Comparison of ENCODE assay signal across 15 cellular contexts in the genomic region with DNA sequence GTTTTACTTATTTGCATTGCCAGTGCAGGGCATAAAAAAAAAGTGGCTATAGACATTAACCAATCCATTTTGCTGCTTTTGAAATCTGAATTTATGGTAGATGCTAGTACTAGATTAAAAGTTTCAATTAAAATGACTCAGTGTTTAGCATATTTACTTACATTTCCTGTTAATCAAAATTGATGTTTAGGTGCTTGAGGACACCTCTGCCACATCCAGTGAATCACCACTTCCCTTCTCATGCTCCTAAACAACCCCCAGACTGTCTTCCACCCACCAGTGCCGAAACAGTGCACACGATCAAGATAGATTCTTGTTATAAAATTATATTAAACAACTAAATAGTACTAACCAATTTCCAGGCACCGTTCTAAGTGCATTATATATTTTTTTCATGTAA. TPM values are rescaled to one million over a fixed set of nuclear protein-coding genes. Genes with fewer than 3 reads are reported as not detected.
DNase-seq lines count a peak whose midpoint lies in the region; ATAC-seq, FAIRE-seq and TF ChIP-seq lines count a peak whose summit lies in the region.
"Had no signal": no experiment of that assay in that cellular context is flagged by ENCODE, and none has a peak within 500 bp of the region (broad histone marks: within the 10 kb centered on the region; RNA-seq: fewer than 3 reads in every experiment).

No MANE protein-coding gene starts in this region.

- H3K4me2 ChIP-seq in PC-3 (ENCODE audit: low read length), result peak overlapping the region; percentile 79
- H3K4me2 ChIP-seq in H1 (ENCODE audit: insufficient read depth in 1 of 2, low read depth in 2 of 2, low read length in 2 of 2), result peak overlapping the region; percentile 64 to 75
- H3K4me2 ChIP-seq: BLaER1 had no signal

- no peak overlapping the region for H4K5ac ChIP-seq in H1 (ENCODE audit: insufficient read length, low read depth, low read length)

- FAIRE-seq in H1 (lab: Jason Lieb, UNC), result no peak
- FAIRE-seq: colon had no signal

- no peak overlapping the region for H4K8ac ChIP-seq in H1 (ENCODE audit: extremely low read depth, insufficient read depth, low read length)

- TF ChIP-seq POLR2A in H1 (IDR thresholded peaks at IDR 0.05; ENCODE audit: control extremely low read depth in 1 of 2, low read depth in 2 of 2, low read length in 2 of 2), result no peak

- no peak overlapping the region for H2BK120ac ChIP-seq in H1 (replicated peaks; ENCODE audit: low read depth, low read length)

- CTCF ChIA-PET in PC-3 (lab: Charles Lee), result no interaction called here
- CTCF ChIA-PET in H1 (lab: Charles Lee; ENCODE audit: partially characterized antibody), result interaction anchor here (0.5 to 1.8 kb wide), 8 partner anchors 10 to 431 kb away, joined by 3 to 6 read pairs (median 3); a partner anchor contains a TSS

- ATAC-seq in PC-3 (peak; percentile 52), HG02973 (IDR thresholded peaks at IDR 0.05; ENCODE audit: unreplicated experiment) (no peak)
- ATAC-seq in stimulated activated naive CD8-positive, alpha-beta T cell treated with anti-CD3 and anti-CD28 coated beads, Interleukin-15, Interleukin-2, amounts not matched to agents 100 U/mL and 50 U/mL, for 24 hours, result peak; percentile 82

- no peak for TF ChIP-seq EP300 in H1 (IDR thresholded peaks at IDR 0.05; ENCODE audit: borderline replicate concordance in 1 of 2, low read depth in 2 of 2, low read length in 2 of 2)

- H3K4me3 ChIP-seq in PC-3 (ENCODE audit: low read length) (peak overlapping the region; percentile 68), H1 (ENCODE audit: extremely low read depth in 1 of 4, insufficient read depth in 2 of 4, low read depth in 3 of 4, low read length in 4 of 4) (peak overlapping the region in 2 of 4 experiments; percentile 56 to 75; a peak in 2 of 8 replicates)
- H3K4me3 ChIP-seq: BLaER1 had no signal

- intact Hi-C loops in PC-3 (cut with micrococcal nuclease), result no loop called here

- H4K20me1 ChIP-seq in PC-3 (ENCODE audit: low read length) (no peaks in the 10 kb centered on the region), H1 (replicated peaks in 1 of 2; ENCODE audit: control insufficient read depth in 1 of 2, insufficient read depth in 2 of 2, low read length in 2 of 2) (no peaks in the 10 kb centered on the region)
- H4K20me1 ChIP-seq: BLaER1 had no signal

- peaks cover 21% of the 10 kb centered on the region for H3K4me1 Mint-ChIP-seq in activated naive CD8-positive, alpha-beta T cell (ENCODE audit: low read depth)
- H3K4me1 Mint-ChIP-seq in activated naive CD8-positive, alpha-beta T cell treated with anti-CD3 and anti-CD28 coated beads for 36 hours, result peaks cover 14% of the 10 kb centered on the region
- peaks cover 5% of the 10 kb centered on the region for H3K4me1 Mint-ChIP-seq in progenitor cell of endocrine pancreas (ENCODE audit: low read depth)

- no peak overlapping the region for H3K23ac ChIP-seq in H1 (ENCODE audit: insufficient read length)

- H3K4me1 ChIP-seq in PC-3 (ENCODE audit: insufficient read depth, low read length) (peaks cover 17% of the 10 kb centered on the region), H1 (replicated peaks in 1 of 4; ENCODE audit: control insufficient read depth in 3 of 4, insufficient read depth in 4 of 4, low read length in 3 of 4) (peaks cover 0 to 5% (median 1%) of the 10 kb centered on the region in 4 experiments; a peak in 4 of 7 replicates)
- H3K4me1 ChIP-seq: BLaER1 had no signal

- H2AK5ac ChIP-seq in H1 (ENCODE audit: low read depth, low read length), result no peak overlapping the region

- no peak overlapping the region for H4K91ac ChIP-seq in H1 (replicated peaks; ENCODE audit: insufficient read length, low read length)

- no peaks in the 10 kb centered on the region for H3K79me1 ChIP-seq in H1 (ENCODE audit: low read depth, low read length)

- no peaks in the 10 kb centered on the region for H3K27me3 ChIP-seq in PC-3 (ENCODE audit: low read length)
- H3K27me3 ChIP-seq in H1 (replicated peaks in 1 of 4; ENCODE audit: control insufficient read depth in 3 of 4, extremely low read depth in 1 of 4, insufficient read depth in 3 of 4, low read length in 3 of 4), result no peaks in the 10 kb centered on the region
- H3K27me3 ChIP-seq: adrenal gland, BLaER1 had no signal

- H3K36me3 Mint-ChIP-seq in activated naive CD8-positive, alpha-beta T cell, result peaks cover 6% of the 10 kb centered on the region
- no peaks in the 10 kb centered on the region for H3K36me3 Mint-ChIP-seq in activated naive CD8-positive, alpha-beta T cell treated with anti-CD3 and anti-CD28 coated beads for 36 hours
- no peaks in the 10 kb centered on the region for H3K36me3 Mint-ChIP-seq in progenitor cell of endocrine pancreas (ENCODE audit: insufficient read depth)
- H3K36me3 Mint-ChIP-seq: IgD-negative memory B cell had no signal

- H3K79me2 ChIP-seq in PC-3 (ENCODE audit: low read length) (no peaks in the 10 kb centered on the region), H1 (ENCODE audit: control insufficient read depth in 1 of 2, insufficient read depth in 2 of 2, low read length in 2 of 2) (no peaks in the 10 kb centered on the region)

- POLR2A ChIA-PET in PC-3 (lab: Charles Lee; ENCODE audit: unreplicated experiment) (no interaction called here), H1 (lab: Charles Lee; ENCODE audit: partially characterized antibody) (no interaction called here)

- no peaks in the 10 kb centered on the region for H3F3A ChIP-seq in PC-3 (ENCODE audit: low read length, unreplicated experiment)

- no TSS peak for BruUV-seq in PC-3 (replicated peaks; lab: Mats Ljungman, UMichigan)

- H2BK5ac ChIP-seq in H1 (ENCODE audit: low read depth, low read length), result no peak overlapping the region

- H3K9me3 ChIP-seq in PC-3 (ENCODE audit: low read length), result no peaks in the 10 kb centered on the region
- H3K9me3 ChIP-seq in H1 (ENCODE audit: insufficient read depth in 2 of 2, low read depth in 1 of 2, low read length in 1 of 2), result no peaks in the 10 kb centered on the region
- H3K9me3 ChIP-seq: adrenal gland, BLaER1 had no signal

- H3K4ac ChIP-seq in H1 (replicated peaks; ENCODE audit: insufficient read length, low read depth, low read length), result no peak overlapping the region

- H3K27me3 Mint-ChIP-seq in activated naive CD8-positive, alpha-beta T cell, result peaks cover 32% of the 10 kb centered on the region
- H3K27me3 Mint-ChIP-seq in activated naive CD8-positive, alpha-beta T cell treated with anti-CD3 and anti-CD28 coated beads for 36 hours, result peaks cover 52% of the 10 kb centered on the region
- peaks cover 29% of the 10 kb centered on the region for H3K27me3 Mint-ChIP-seq in progenitor cell of endocrine pancreas

- no peak overlapping the region for H2BK20ac ChIP-seq in H1 (ENCODE audit: low read length)

- DNase-seq in activated naive CD8-positive, alpha-beta T cell treated with anti-CD3 and anti-CD28 coated beads for 36 hours, result no peak
- DNase-seq in PC-3 (peak; percentile 22), H1 (ENCODE audit: low read depth in 1 of 2, low spot score in 2 of 2) (no peak), progenitor cell of endocrine pancreas (ENCODE audit: low spot score, unreplicated experiment) (no peak), globus pallidus (ENCODE audit: low spot score) (no peak)
- DNase-seq in stimulated activated naive CD8-positive, alpha-beta T cell treated with anti-CD3 and anti-CD28 coated beads, Interleukin-15, Interleukin-2, amounts not matched to agents 100 U/mL and 50 U/mL, for 24 hours, result no peak
- DNase-seq: activated CD4-positive, alpha-beta T cell treated with anti-CD3 and anti-CD28 coated beads, Interleukin-2, amount 50 U/mL, for 4 hours; NCI-H446 treated with DMSO at 0.1 percent for 48 hours had no signal

- peak overlapping the region; percentile 54 for H3K4me3 Mint-ChIP-seq in activated naive CD8-positive, alpha-beta T cell
- no peak overlapping the region for H3K4me3 Mint-ChIP-seq in activated naive CD8-positive, alpha-beta T cell treated with anti-CD3 and anti-CD28 coated beads for 36 hours
- H3K4me3 Mint-ChIP-seq in progenitor cell of endocrine pancreas (ENCODE audit: low read depth), result no peak overlapping the region

- H3K27ac ChIP-seq in PC-3 (ENCODE audit: low read length) (no peak overlapping the region), H1 (ENCODE audit: low read depth, low read length) (no peak overlapping the region)
- H3K27ac ChIP-seq: BLaER1 had no signal

- no peak overlapping the region for H3K14ac ChIP-seq in H1 (ENCODE audit: insufficient read length)

- H3K23me2 ChIP-seq in H1 (ENCODE audit: low read depth, low read length), result peaks cover 7% of the 10 kb centered on the region

- H3K36me3 ChIP-seq in PC-3 (ENCODE audit: low read depth, low read length) (no peaks in the 10 kb centered on the region), H1 (ENCODE audit: control insufficient read depth in 2 of 4, insufficient read depth in 4 of 4, low read length in 3 of 4) (no peaks in the 10 kb centered on the region)
- H3K36me3 ChIP-seq: adrenal gland, BLaER1 had no signal

- no peak overlapping the region for H3K56ac ChIP-seq in H1 (replicated peaks; ENCODE audit: insufficient read length, low read depth, low read length)

- no peak overlapping the region for H3K27ac Mint-ChIP-seq in activated naive CD8-positive, alpha-beta T cell
- no peak overlapping the region for H3K27ac Mint-ChIP-seq in activated naive CD8-positive, alpha-beta T cell treated with anti-CD3 and anti-CD28 coated beads for 36 hours
- no peak overlapping the region for H3K27ac Mint-ChIP-seq in progenitor cell of endocrine pancreas

- no peaks in the 10 kb centered on the region for H3K9me3 Mint-ChIP-seq in activated naive CD8-positive, alpha-beta T cell (ENCODE audit: low read depth)
- no peaks in the 10 kb centered on the region for H3K9me3 Mint-ChIP-seq in activated naive CD8-positive, alpha-beta T cell treated with anti-CD3 and anti-CD28 coated beads for 36 hours
- H3K9me3 Mint-ChIP-seq in progenitor cell of endocrine pancreas (ENCODE audit: low read depth), result no peaks in the 10 kb centered on the region
- H3K9me3 Mint-ChIP-seq: IgD-negative memory B cell had no signal

- WGBS in H1 (ENCODE audit: extremely low coverage in 1 of 2, insufficient coverage in 1 of 2, insufficient read length in 1 of 2, insufficient replicate concordance in 2 of 2, low coverage in 1 of 2, low lambda C conversion rate in 2 of 2, missing lambda C conversion rate in 1 of 2), 2 experiments, result 95% methylated on average over 3 of the region's 3 CpGs; no CpG with 5 or more reads in 1 of the 2 experiments

- H2AFZ ChIP-seq in PC-3 (ENCODE audit: low read length) (peak overlapping the region; percentile 89), H1 (ENCODE audit: low read length) (peak overlapping the region; percentile 96; the same call in 1 of the 2 replicates)

- H3K18ac ChIP-seq in H1 (ENCODE audit: extremely low read depth, low read length), result no peak overlapping the region

- H2BK15ac ChIP-seq in H1 (ENCODE audit: low read length), result no peak overlapping the region

- H3K9ac ChIP-seq in PC-3 (ENCODE audit: low read length) (no peak overlapping the region), H1 (replicated peaks in 1 of 4; ENCODE audit: extremely low read depth in 1 of 4, low read depth in 3 of 4, low read length in 3 of 4) (no peak overlapping the region)
- H3K9ac ChIP-seq: BLaER1 had no signal

- TF ChIP-seq RAD21 in H1 (IDR thresholded peaks at IDR 0.05 in 1 of 2, conservative IDR thresholded peaks at IDR 0.05 in 1 of 2; ENCODE audit: low read depth in 2 of 2, low read length in 2 of 2), result no peak

- TF ChIP-seq CTCF in PC-3 (conservative IDR thresholded peaks at IDR 0.05; ENCODE audit: low read depth, low read length), result no peak
- TF ChIP-seq CTCF in H1 (IDR thresholded peaks at IDR 0.05; ENCODE audit: control extremely low read depth in 1 of 3, insufficient read depth in 1 of 3, low read depth in 1 of 3, low read length in 3 of 3), result no peak
- TF ChIP-seq CTCF in progenitor cell of endocrine pancreas (IDR thresholded peaks at IDR 0.05; ENCODE audit: unreplicated experiment), result no peak

- peaks cover under 1% of the 10 kb centered on the region; the same call in 1 of the 2 replicates for H3K9me2 ChIP-seq in PC-3 (replicated peaks; ENCODE audit: low read length)

- H2BK12ac ChIP-seq in H1 (ENCODE audit: low read depth, low read length), result no peak overlapping the region

RNA-seq across cellular contexts. Expression of a gene that starts 32.7 kb away (rescaled TPM):
- 10 to 100 TPM; 21.1 to 24.4 TPM for total RNA-seq in activated naive CD8-positive, alpha-beta T cell treated with anti-CD3 and anti-CD28 coated beads for 36 hours
- total RNA-seq in PC-3 (2014; rRNA removed), result 21.5 and 28.4 TPM in 2 replicates
- total RNA-seq in H1 (2021; fragmentation: NEBNext Ultra II Directional; extraction: Animal tissue kit (Norgen Biotek cat#: 25700)), result 35.4 and 37.8 TPM in 2 replicates
- 23.5 and 31.0 TPM in 2 replicates for polyA plus RNA-seq in H1 (2011; rRNA removed)
- polyA plus RNA-seq in H1 (2011; cell fraction: cytosol; rRNA removed), result 41.4 TPM
- 68.5 TPM for polyA plus RNA-seq in H1 (2011; cell fraction: nucleus; rRNA removed)
- 36.4 to 48.5 TPM (median 38.4 TPM) in 4 replicates for polyA plus RNA-seq in H1 (2012, experiment 1 of 2)
- polyA plus RNA-seq in H1 (2012, experiment 2 of 2), result 14.9 TPM
- polyA plus RNA-seq in H1 (2013, experiment 1 of 2), result 54.5 TPM
- polyA plus RNA-seq in H1 (2013, experiment 2 of 2), result 57.8 TPM
- 43.4 and 48.2 TPM in 2 replicates for polyA minus RNA-seq in H1 (2011; rRNA and poly(A)+ RNA removed)
- polyA minus RNA-seq in H1 (2011; cell fraction: cytosol; rRNA and poly(A)+ RNA removed), result 20.4 TPM
- polyA minus RNA-seq in H1 (2011; cell fraction: nucleus; rRNA and poly(A)+ RNA removed), result 67.4 TPM
- total RNA-seq in progenitor cell of endocrine pancreas, result 50.1 and 51.7 TPM in 2 replicates

RNA-seq across cellular contexts. Expression of a gene that starts 37.7 kb away (rescaled TPM):
- total RNA-seq in activated naive CD8-positive, alpha-beta T cell treated with anti-CD3 and anti-CD28 coated beads for 36 hours, result not detected
- total RNA-seq in PC-3 (2014; rRNA removed), result 0.62 TPM in 1 of 2 replicates, not detected in the other
- not detected in 2 replicates for total RNA-seq in H1 (2021; fragmentation: NEBNext Ultra II Directional; extraction: Animal tissue kit (Norgen Biotek cat#: 25700))
- polyA plus RNA-seq in H1 (2011; rRNA removed), result not detected in 2 replicates
- not detected for polyA plus RNA-seq in H1 (2011; cell fraction: cytosol; rRNA removed)
- polyA plus RNA-seq in H1 (2011; cell fraction: nucleus; rRNA removed), result not detected
- not detected in 4 replicates for polyA plus RNA-seq in H1 (2012, experiment 1 of 2)
- polyA plus RNA-seq in H1 (2012, experiment 2 of 2), result not detected
- not detected for polyA plus RNA-seq in H1 (2013, experiment 1 of 2)
- not detected for polyA plus RNA-seq in H1 (2013, experiment 2 of 2)
- polyA minus RNA-seq in H1 (2011; rRNA and poly(A)+ RNA removed), result not detected in 2 replicates
- polyA minus RNA-seq in H1 (2011; cell fraction: cytosol; rRNA and poly(A)+ RNA removed), result not detected
- not detected for polyA minus RNA-seq in H1 (2011; cell fraction: nucleus; rRNA and poly(A)+ RNA removed)
- total RNA-seq in progenitor cell of endocrine pancreas, result 0.19 and 0.75 TPM in 2 replicates
- total RNA-seq: adrenal gland; T-helper 1 cell treated with Interleukin-12 subunit alpha and Interleukin-12 subunit beta and Interleukin-4 antibody, amounts not matched to agents 30 ng/mL and 1 ng/mL, for 36 hours had no signal
- polyA plus RNA-seq: adrenal gland, IgD-negative memory B cell had no signal
